Comparison of ENCODE assay signal across 16 cellular contexts in the genomic region with DNA sequence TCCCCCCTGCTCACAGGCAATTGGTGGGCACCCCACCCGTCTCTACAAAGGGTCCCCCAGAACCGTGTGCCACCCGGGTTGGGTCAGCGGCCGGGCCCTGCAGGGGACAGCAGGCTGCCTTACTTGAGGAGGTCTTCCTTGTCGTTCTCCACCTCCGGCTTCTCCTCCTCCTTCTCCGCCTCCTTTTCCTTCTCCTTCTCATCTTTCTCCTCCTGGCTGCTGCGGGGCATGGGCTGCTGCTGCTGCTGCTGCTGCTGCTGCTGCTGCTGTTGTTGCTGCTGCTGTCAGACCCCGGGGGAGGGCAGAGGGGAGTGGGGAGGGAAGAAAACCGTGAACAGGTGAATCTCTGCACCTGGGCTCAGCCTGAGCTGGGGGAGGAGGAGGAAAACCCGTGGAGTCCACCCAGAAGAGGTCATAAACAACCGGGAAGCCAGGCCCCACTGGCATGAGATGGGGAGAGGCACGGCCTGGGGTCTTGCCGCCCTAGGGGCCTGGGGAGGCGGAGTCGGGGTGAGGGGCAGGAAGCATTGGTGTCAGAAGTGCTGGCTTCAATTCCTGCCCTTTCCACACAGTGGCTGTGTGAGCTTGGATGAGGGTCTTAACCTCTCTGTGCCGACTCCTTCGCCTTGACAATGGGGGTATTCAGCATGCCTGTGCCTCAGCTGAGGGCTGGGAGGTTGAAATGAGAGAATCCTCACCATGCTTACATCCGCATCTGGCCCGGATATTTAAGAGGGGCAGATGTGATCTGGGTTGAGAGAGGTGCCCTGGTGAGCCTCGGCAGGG.
A peak's percentile ranks its signal among the peaks of the same experiment; 100 is the strongest.
DNase-seq lines count a peak whose midpoint lies in the region; ATAC-seq and TF ChIP-seq lines count a peak whose summit lies in the region.
"Had no signal": no experiment of that assay in that cellular context is flagged by ENCODE, and none has a peak within 500 bp of the region (broad histone marks: within the 10 kb centered on the region; RNA-seq: fewer than 3 reads in every experiment).

No MANE protein-coding gene starts in this region.

- no peak overlapping the region for H3K4ac ChIP-seq in mesenchymal stem cell (ENCODE audit: low read depth in 1 of 2, low read length in 2 of 2)

- H3K9me3 ChIP-seq in right cardiac atrium (ENCODE audit: control insufficient read depth, low read length): no peaks in the 10 kb centered on the region
- H3K9me3 ChIP-seq in sigmoid colon: no peaks in the 10 kb centered on the region
- H3K9me3 ChIP-seq in mesenchymal stem cell (ENCODE audit: control insufficient read depth, low read length): no peaks in the 10 kb centered on the region

- H3K27me3 Mint-ChIP-seq in WTC11 (ENCODE audit: low read depth): no peaks in the 10 kb centered on the region
- H3K27me3 Mint-ChIP-seq: activated naive CD4-positive, alpha-beta T cell treated with anti-CD3 and anti-CD28 coated beads, Interleukin-2, amount 50 U/mL, for 24 hours had no signal

- H3K4me3 ChIP-seq in H7 (ENCODE audit: insufficient read depth, low read depth, low read length) (no peak overlapping the region), right cardiac atrium (ENCODE audit: low read length) (no peak overlapping the region), sigmoid colon (no peak overlapping the region), mesenchymal stem cell (ENCODE audit: insufficient read depth in 1 of 2, low read depth in 1 of 2, low read length in 2 of 2) (no peak overlapping the region)

- peak overlapping the region in 1 of 2 experiments; percentile 6 for H3K14ac ChIP-seq in mesenchymal stem cell (ENCODE audit: low read length in 2 of 2)

- no peak; the same call in 1 of the 2 replicates for ATAC-seq in WTC11
- no peak for ATAC-seq in right cardiac atrium

- H3K27ac ChIP-seq in right cardiac atrium (ENCODE audit: low read length) (peak overlapping the region; percentile 0), sigmoid colon (peak overlapping the region; percentile 73 to 99 (median 96)), mesenchymal stem cell (ENCODE audit: low read length, poor library complexity, severe bottlenecking) (no peak overlapping the region)

- no peak overlapping the region for H2BK12ac ChIP-seq in mesenchymal stem cell (ENCODE audit: low read length in 2 of 2)

- H3K4me1 ChIP-seq in right cardiac atrium (ENCODE audit: control insufficient read depth, insufficient read depth, low read length): peaks cover 24% of the 10 kb centered on the region
- peaks cover 0 to 86% (median 72%) of the 10 kb centered on the region in 4 donors for H3K4me1 ChIP-seq in sigmoid colon
- peaks cover 40% of the 10 kb centered on the region for H3K4me1 ChIP-seq in mesenchymal stem cell (ENCODE audit: control insufficient read depth, insufficient read depth, low read depth, low read length)

- H3K36me3 ChIP-seq in H7 (replicated peaks; ENCODE audit: control insufficient read depth, insufficient read depth, low read length) (peaks cover 19% of the 10 kb centered on the region), sigmoid colon (peaks cover 0 to 28% (median 17%) of the 10 kb centered on the region in 4 donors), mesenchymal stem cell (ENCODE audit: control insufficient read depth in 1 of 2, insufficient read depth in 2 of 2, low read depth in 1 of 2, low read length in 2 of 2) (peaks cover 45 to 98% of the 10 kb centered on the region in 2 experiments)

- DNase-seq in H7 (peak; percentile 73), WTC11 (ENCODE audit: low spot score) (no peak), right cardiac atrium (no peak), sigmoid colon (no peak), mesenchymal stem cell (no peak), globus pallidus (ENCODE audit: low spot score) (no peak), HK-2 (ENCODE audit: unreplicated experiment) (no peak)
- DNase-seq in activated effector memory CD4-positive, alpha-beta T cell treated with Interleukin-2 at 50 U/mL for 16 hours: no peak
- DNase-seq: Calu3; central memory CD4-positive, alpha-beta T cell; islet precursor cell; MV-4-11; NK-92 treated with Interleukin-12 subunit alpha and Interleukin-12 subunit beta, amount 100 ng/mL, for 24 hours; SIG-M5; stimulated activated CD4-positive, alpha-beta T cell treated with anti-CD3 and anti-CD28 coated beads, Interleukin-1b, Interleukin-23, amount 100 ng/mL, for 48 hours had no signal

- TF ChIP-seq POLR2A in sigmoid colon (IDR thresholded peaks at IDR 0.05): no peak

- intact Hi-C loops in right cardiac atrium (cut with DNase I) (no loop called here), sigmoid colon (cut with DNase I) (no loop called here)

- no peak overlapping the region for H2BK5ac ChIP-seq in mesenchymal stem cell (ENCODE audit: low read depth, low read length, poor library complexity, severe bottlenecking)

- H3K9ac ChIP-seq in mesenchymal stem cell (ENCODE audit: low read length): no peak overlapping the region

- peaks cover 15% of the 10 kb centered on the region for H3K36me3 Mint-ChIP-seq in WTC11

- no peak overlapping the region for H3K4me2 ChIP-seq in mesenchymal stem cell (ENCODE audit: low read length, poor library complexity, severe bottlenecking)

- H3K4me3 Mint-ChIP-seq in WTC11: no peak overlapping the region
- H3K4me3 Mint-ChIP-seq: activated naive CD4-positive, alpha-beta T cell treated with anti-CD3 and anti-CD28 coated beads, Interleukin-2, amount 50 U/mL, for 24 hours had no signal

- no peak overlapping the region for H2BK15ac ChIP-seq in mesenchymal stem cell (ENCODE audit: low read depth, poor library complexity, severe bottlenecking)

- H3K4me1 Mint-ChIP-seq in WTC11: peaks cover 34% of the 10 kb centered on the region
- H3K4me1 Mint-ChIP-seq: activated naive CD4-positive, alpha-beta T cell treated with anti-CD3 and anti-CD28 coated beads, Interleukin-2, amount 50 U/mL, for 24 hours had no signal

- no peak overlapping the region for H3K23ac ChIP-seq in mesenchymal stem cell (ENCODE audit: low read length in 2 of 2)

- H3K27me3 ChIP-seq in H7 (ENCODE audit: control insufficient read depth, insufficient read depth, low read length): no peaks in the 10 kb centered on the region
- H3K27me3 ChIP-seq in right cardiac atrium (ENCODE audit: control insufficient read depth, insufficient read depth): no peaks in the 10 kb centered on the region
- no peaks in the 10 kb centered on the region for H3K27me3 ChIP-seq in sigmoid colon
- H3K27me3 ChIP-seq in mesenchymal stem cell (ENCODE audit: control insufficient read depth in 1 of 2, insufficient read depth in 1 of 2, low read length in 2 of 2): no peaks in the 10 kb centered on the region

- H4K91ac ChIP-seq in mesenchymal stem cell (ENCODE audit: low read length): no peak overlapping the region

- peaks cover 77% of the 10 kb centered on the region for H3K79me1 ChIP-seq in mesenchymal stem cell (replicated peaks; ENCODE audit: low read length, poor library complexity, severe bottlenecking)

- TF ChIP-seq EP300 in sigmoid colon (IDR thresholded peaks at IDR 0.05): no peak

- POLR2A ChIA-PET in WTC11 (lab: Charles Lee): no interaction called here

- TF ChIP-seq CTCF in WTC11 (IDR thresholded peaks at IDR 0.05) (no peak), sigmoid colon (IDR thresholded peaks at IDR 0.05) (no peak)

- no peak overlapping the region for H4K8ac ChIP-seq in mesenchymal stem cell (ENCODE audit: low read length)

- H2AK5ac ChIP-seq in mesenchymal stem cell (ENCODE audit: low read length, severe bottlenecking): no peak overlapping the region

- 69% methylated on average over 22 of the region's 22 CpGs for WGBS in right cardiac atrium
- WGBS in sigmoid colon, 2 donors: 80 to 82% methylated on average over 22 of the region's 22 CpGs
- WGBS in mesenchymal stem cell: 56% methylated on average over 20 of the region's 22 CpGs

- peak overlapping the region; percentile 63 for H3K27ac Mint-ChIP-seq in WTC11

- no peaks in the 10 kb centered on the region for H3K9me3 Mint-ChIP-seq in WTC11
- H3K9me3 Mint-ChIP-seq: activated naive CD4-positive, alpha-beta T cell treated with anti-CD3 and anti-CD28 coated beads, Interleukin-2, amount 50 U/mL, for 24 hours had no signal

- H2BK120ac ChIP-seq in mesenchymal stem cell (ENCODE audit: low read depth, low read length): no peak overlapping the region

- CTCF ChIA-PET in WTC11 (lab: Charles Lee): interaction anchor here (0.8 to 1.3 kb wide), 2 partner anchors 13 to 25 kb away, joined by 3 read pairs; no protein-coding TSS in a partner anchor

- peak overlapping the region in 1 of 2 experiments; percentile 15 for H3K18ac ChIP-seq in mesenchymal stem cell (ENCODE audit: low read depth in 1 of 2, low read length in 2 of 2)

- no peak overlapping the region for H2AFZ ChIP-seq in mesenchymal stem cell (ENCODE audit: low read depth, low read length)

TF ChIP-seq in WTC11, 78 proteins besides CTCF, POLR2A, EP300 and RAD21:
- TF ChIP-seq, protein P1, sequence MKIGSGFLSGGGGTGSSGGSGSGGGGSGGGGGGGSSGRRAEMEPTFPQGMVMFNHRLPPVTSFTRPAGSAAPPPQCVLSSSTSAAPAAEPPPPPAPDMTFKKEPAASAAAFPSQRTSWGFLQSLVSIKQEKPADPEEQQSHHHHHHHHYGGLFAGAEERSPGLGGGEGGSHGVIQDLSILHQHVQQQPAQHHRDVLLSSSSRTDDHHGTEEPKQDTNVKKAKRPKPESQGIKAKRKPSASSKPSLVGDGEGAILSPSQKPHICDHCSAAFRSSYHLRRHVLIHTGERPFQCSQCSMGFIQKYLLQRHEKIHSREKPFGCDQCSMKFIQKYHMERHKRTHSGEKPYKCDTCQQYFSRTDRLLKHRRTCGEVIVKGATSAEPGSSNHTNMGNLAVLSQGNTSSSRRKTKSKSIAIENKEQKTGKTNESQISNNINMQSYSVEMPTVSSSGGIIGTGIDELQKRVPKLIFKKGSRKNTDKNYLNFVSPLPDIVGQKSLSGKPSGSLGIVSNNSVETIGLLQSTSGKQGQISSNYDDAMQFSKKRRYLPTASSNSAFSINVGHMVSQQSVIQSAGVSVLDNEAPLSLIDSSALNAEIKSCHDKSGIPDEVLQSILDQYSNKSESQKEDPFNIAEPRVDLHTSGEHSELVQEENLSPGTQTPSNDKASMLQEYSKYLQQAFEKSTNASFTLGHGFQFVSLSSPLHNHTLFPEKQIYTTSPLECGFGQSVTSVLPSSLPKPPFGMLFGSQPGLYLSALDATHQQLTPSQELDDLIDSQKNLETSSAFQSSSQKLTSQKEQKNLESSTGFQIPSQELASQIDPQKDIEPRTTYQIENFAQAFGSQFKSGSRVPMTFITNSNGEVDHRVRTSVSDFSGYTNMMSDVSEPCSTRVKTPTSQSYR (CRISPR knock-in tag; IDR thresholded peaks at IDR 0.05): no peak
- TF ChIP-seq FOXP1 (CRISPR knock-in tag; IDR thresholded peaks at IDR 0.05; ENCODE audit: borderline replicate concordance): 0 out of 2 replicates have a peak, but pooled peaks have one; percentile 1
